ENCODE assay signal across 17 cellular contexts in genomic region chr1:195934839-195935557, GRCh38.
A peak's percentile ranks its signal among the peaks of the same experiment; 100 is the strongest.
DNase-seq lines count a peak whose midpoint lies in the region; TF ChIP-seq lines count a peak whose summit lies in the region.
"Had no signal": no experiment of that assay in that cellular context is flagged by ENCODE, and none has a peak within 500 bp of the region (broad histone marks: within the 10 kb centered on the region; RNA-seq: fewer than 3 reads in every experiment).

No MANE protein-coding gene starts in this region.

- H3K79me2 ChIP-seq in SU-DHL-6 (ENCODE audit: insufficient read depth, low read length): no peaks in the 10 kb centered on the region
- no peaks in the 10 kb centered on the region for H3K79me2 ChIP-seq in Karpas-422 (ENCODE audit: low read length)
- no peaks in the 10 kb centered on the region for H3K79me2 ChIP-seq in PC-9 (ENCODE audit: low read depth)

- TF ChIP-seq CTCF in 22Rv1 (IDR thresholded peaks at IDR 0.05): no peak
- no peak for TF ChIP-seq CTCF in SU-DHL-6 (IDR thresholded peaks at IDR 0.05; ENCODE audit: insufficient read depth, low read length, poor library complexity, severe bottlenecking)
- TF ChIP-seq CTCF in PC-9 (conservative IDR thresholded peaks at IDR 0.05): no peak

- H2AFZ ChIP-seq in SU-DHL-6 (ENCODE audit: low read depth, low read length, severe bottlenecking) (peak overlapping the region; percentile 29), Karpas-422 (ENCODE audit: low read length) (no peak overlapping the region), PC-9 (no peak overlapping the region)

- POLR2A ChIA-PET in PC-9 (lab: Charles Lee; ENCODE audit: unreplicated experiment): no interaction called here

- H3K9ac ChIP-seq in SU-DHL-6 (ENCODE audit: low read length): no peak overlapping the region
- H3K9ac ChIP-seq in Karpas-422 (ENCODE audit: low read length): no peak overlapping the region
- H3K9ac ChIP-seq: BLaER1 treated with 17β-estradiol and CSF1 and Interleukin-3, amounts not matched to agents 10 nM and 100 nM had no signal

- H3K4me3 ChIP-seq in SU-DHL-6 (ENCODE audit: insufficient read depth, low read length, poor library complexity, severe bottlenecking) (no peak overlapping the region), Karpas-422 (ENCODE audit: low read length) (no peak overlapping the region), PC-9 (no peak overlapping the region)
- H3K4me3 ChIP-seq: BLaER1 treated with 17β-estradiol and CSF1 and Interleukin-3, amounts not matched to agents 10 nM and 100 nM; upper lobe of right lung had no signal

- H3K9me2 ChIP-seq in SU-DHL-6 (replicated peaks; ENCODE audit: insufficient read depth, low read length) (no peaks in the 10 kb centered on the region), Karpas-422 (replicated peaks; ENCODE audit: insufficient read depth, low read length) (no peaks in the 10 kb centered on the region), PC-9 (ENCODE audit: insufficient read depth) (no peaks in the 10 kb centered on the region; the same call in 1 of the 2 replicates)

- H3K9me3 ChIP-seq in SU-DHL-6 (ENCODE audit: insufficient read depth, low read length) (no peaks in the 10 kb centered on the region), Karpas-422 (ENCODE audit: low read length) (peaks cover 7% of the 10 kb centered on the region; the same call in 1 of the 2 replicates), PC-9 (ENCODE audit: insufficient read depth, low read depth) (no peaks in the 10 kb centered on the region)
- H3K9me3 ChIP-seq: BLaER1 treated with 17β-estradiol and CSF1 and Interleukin-3, amounts not matched to agents 10 nM and 100 nM; upper lobe of right lung had no signal

- BruUV-seq in PC-9 (replicated peaks; lab: Mats Ljungman, UMichigan): no TSS peak

- intact Hi-C loops in PC-9 (cut with micrococcal nuclease; ENCODE audit: unreplicated experiment): no loop called here

- H3K36me3 ChIP-seq in SU-DHL-6 (ENCODE audit: low read length) (no peaks in the 10 kb centered on the region), Karpas-422 (ENCODE audit: insufficient read depth, low read length) (no peaks in the 10 kb centered on the region), PC-9 (ENCODE audit: low read depth) (no peaks in the 10 kb centered on the region)
- H3K36me3 ChIP-seq: BLaER1 treated with 17β-estradiol and CSF1 and Interleukin-3, amounts not matched to agents 10 nM and 100 nM; upper lobe of right lung had no signal

- H3K4me1 ChIP-seq in Karpas-422 (ENCODE audit: low read length) (no peaks in the 10 kb centered on the region), PC-9 (replicated peaks; ENCODE audit: insufficient read depth) (no peaks in the 10 kb centered on the region)
- H3K4me1 ChIP-seq: BLaER1 treated with 17β-estradiol and CSF1 and Interleukin-3, amounts not matched to agents 10 nM and 100 nM; upper lobe of right lung had no signal

- peak; percentile 58 for DNase-seq in NCI-H1092 (lab: John Stamatoyannopoulos, UW)
- peak; percentile 38 for DNase-seq in NCI-H2227 treated with DMSO at 0.1 percent for 48 hours (lab: John Stamatoyannopoulos, UW)
- no peak for DNase-seq in glomerular visceral epithelial cell (ENCODE audit: extremely low spot score)
- no peak for DNase-seq in NK-92 treated with Interleukin-12 subunit alpha and Interleukin-12 subunit beta, amount 100 ng/mL, for 24 hours (lab: John Stamatoyannopoulos, UW)
- no peak for DNase-seq in Karpas-422
- no peak for DNase-seq in PC-9
- DNase-seq: erythroblast; mammary epithelial cell; NCI-H2029; stimulated activated CD4-positive, alpha-beta T cell treated with anti-CD3 and anti-CD28 coated beads, Interleukin-12 subunit alpha, Interleukin-12 subunit beta, amount 100 ng/mL, for 4 hours; stimulated activated CD8-positive, alpha-beta memory T cell treated with anti-CD3 and anti-CD28 coated beads, Interleukin-4, amount 100 ng/mL, for 48 hours; SW 1271; upper lobe of right lung had no signal

- H3K27me3 ChIP-seq in SU-DHL-6 (ENCODE audit: low read length): no peaks in the 10 kb centered on the region
- H3K27me3 ChIP-seq in Karpas-422 (ENCODE audit: low read length): no peaks in the 10 kb centered on the region
- H3K27me3 ChIP-seq in PC-9 (ENCODE audit: insufficient read depth, low read depth): no peaks in the 10 kb centered on the region
- H3K27me3 ChIP-seq: BLaER1 treated with 17β-estradiol and CSF1 and Interleukin-3, amounts not matched to agents 10 nM and 100 nM; upper lobe of right lung had no signal

- H3K4me2 ChIP-seq in SU-DHL-6 (ENCODE audit: low read depth, low read length, poor library complexity, severe bottlenecking) (no peak overlapping the region), Karpas-422 (ENCODE audit: low read depth, low read length, poor library complexity, severe bottlenecking) (no peak overlapping the region), PC-9 (no peak overlapping the region)
- H3K4me2 ChIP-seq: BLaER1 treated with 17β-estradiol and CSF1 and Interleukin-3, amounts not matched to agents 10 nM and 100 nM had no signal

- CTCF ChIA-PET in PC-9 (lab: Charles Lee): interaction anchor here (0.6 kb wide), 1 partner anchor 45 kb away, joined by 3 read pairs; no protein-coding TSS in a partner anchor

- no peaks in the 10 kb centered on the region for H3F3A ChIP-seq in SU-DHL-6 (ENCODE audit: insufficient read depth)
- no peaks in the 10 kb centered on the region for H3F3A ChIP-seq in PC-9 (ENCODE audit: insufficient read depth, low read depth)

- H3K27ac ChIP-seq in 22Rv1: peak overlapping the region; percentile 10
- no peak overlapping the region for H3K27ac ChIP-seq in SU-DHL-6 (ENCODE audit: low read depth, low read length)
- no peak overlapping the region for H3K27ac ChIP-seq in Karpas-422 (ENCODE audit: low read length)
- H3K27ac ChIP-seq in PC-9: no peak overlapping the region
- H3K27ac ChIP-seq: BLaER1 treated with 17β-estradiol and CSF1 and Interleukin-3, amounts not matched to agents 10 nM and 100 nM; RWPE1; upper lobe of right lung had no signal

- no peaks in the 10 kb centered on the region for H4K20me1 ChIP-seq in SU-DHL-6 (ENCODE audit: low read depth, low read length)
- no peaks in the 10 kb centered on the region for H4K20me1 ChIP-seq in Karpas-422 (ENCODE audit: insufficient read depth, low read depth, low read length)
- H4K20me1 ChIP-seq in PC-9 (ENCODE audit: insufficient read depth): no peaks in the 10 kb centered on the region
- H4K20me1 ChIP-seq: BLaER1 treated with 17β-estradiol and CSF1 and Interleukin-3, amounts not matched to agents 10 nM and 100 nM had no signal

Comparison
In these comparisons a context has a peak if more than half of its experiments do, and no peak if none do; other contexts are left out.
1. DNase-seq: peak in NCI-H1092 (single experiment) and NCI-H2227 treated with DMSO at 0.1 percent for 48 hours (single experiment); none in glomerular visceral epithelial cell (single experiment), NK-92 treated with Interleukin-12 subunit alpha and Interleukin-12 subunit beta, amount 100 ng/mL, for 24 hours (single experiment), Karpas-422 (single experiment) and PC-9 (0 of 2).